17 cellular contexts compared by ENCODE assay signal in the genomic region with DNA sequence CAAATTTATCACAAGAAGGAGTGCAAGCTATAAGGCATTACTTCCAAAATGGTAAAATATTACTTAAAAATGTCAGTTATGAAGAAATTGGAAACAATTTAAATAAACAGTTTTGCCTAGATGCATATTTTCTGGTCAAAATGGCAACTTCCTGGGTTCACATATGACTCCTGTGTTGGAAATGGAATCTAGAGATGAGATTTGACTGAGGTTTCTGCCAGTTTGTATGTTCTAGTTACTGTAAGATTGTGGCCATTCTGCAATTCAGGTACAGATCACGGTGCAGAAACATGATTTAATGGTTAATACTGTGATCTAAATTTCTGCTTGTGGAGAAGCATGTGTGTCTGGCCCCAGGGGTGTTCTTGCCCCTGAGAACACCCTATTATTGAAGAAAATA. TPM values are rescaled to one million over a fixed set of nuclear protein-coding genes. Genes with fewer than 3 reads are reported as not detected.
DNase-seq lines count a peak whose midpoint lies in the region; ATAC-seq and TF ChIP-seq lines count a peak whose summit lies in the region.
"Had no signal": no experiment of that assay in that cellular context is flagged by ENCODE, and none has a peak within 500 bp of the region (broad histone marks: within the 10 kb centered on the region; RNA-seq: fewer than 3 reads in every experiment).

No MANE protein-coding gene starts in this region.

- no peak overlapping the region for H3K27ac ChIP-seq in dorsolateral prefrontal cortex
- H3K27ac ChIP-seq: parathyroid adenoma had no signal

- no peaks in the 10 kb centered on the region for H3K36me3 Mint-ChIP-seq in nephron progenitor cell (ENCODE audit: low read depth)
- H3K36me3 Mint-ChIP-seq: activated CD4-positive, alpha-beta memory T cell treated with anti-CD3 and anti-CD28 coated beads for 36 hours had no signal

- no peak overlapping the region for H3K4me3 ChIP-seq in dorsolateral prefrontal cortex

- TF ChIP-seq CTCF in dorsolateral prefrontal cortex (IDR thresholded peaks at IDR 0.05 in 54 of 56, conservative IDR thresholded peaks at IDR 0.05 in 2 of 56; ENCODE audit: low read depth in 1 of 56, partially characterized antibody in 56 of 56): no peak
- no peak for TF ChIP-seq CTCF in nephron progenitor cell (IDR thresholded peaks at IDR 0.05)

- peaks cover 25% of the 10 kb centered on the region for H3K9me3 Mint-ChIP-seq in nephron progenitor cell

- H3K4me1 Mint-ChIP-seq in nephron progenitor cell: no peaks in the 10 kb centered on the region
- H3K4me1 Mint-ChIP-seq: endodermal cell had no signal

- intact Hi-C loops in left colon (cut with DNase I, micrococcal nuclease) (no loop called here), dorsolateral prefrontal cortex (cut with DNase I) (no loop called here)

- peak; percentile 41 for ATAC-seq in GM18498 (IDR thresholded peaks at IDR 0.05; ENCODE audit: unreplicated experiment)
- ATAC-seq in GM19397 (IDR thresholded peaks at IDR 0.05; ENCODE audit: unreplicated experiment): peak; percentile 29
- peak; percentile 25 for ATAC-seq in HG02623 (IDR thresholded peaks at IDR 0.05; ENCODE audit: unreplicated experiment)
- ATAC-seq in HG03159 (IDR thresholded peaks at IDR 0.05; ENCODE audit: unreplicated experiment): peak; percentile 32
- ATAC-seq in left colon: no peak

- no peak for DNase-seq in left colon
- no peak for DNase-seq in dorsolateral prefrontal cortex
- DNase-seq in NCI-H345 treated with DMSO at 0.1 percent for 48 hours (lab: John Stamatoyannopoulos, UW; ENCODE audit: unreplicated experiment): no peak
- no peak for DNase-seq in nephron progenitor cell
- DNase-seq: activated CD4-positive, alpha-beta memory T cell treated with anti-CD3 and anti-CD28 coated beads for 36 hours; activated effector memory CD4-positive, alpha-beta T cell treated with anti-CD3 and anti-CD28 coated beads, Interleukin-2, amount 50 U/mL, for 16 hours; endodermal cell; NCI-H510A had no signal

- H3K27me3 ChIP-seq in dorsolateral prefrontal cortex: peaks cover 0 to 8% (median 0%) of the 10 kb centered on the region in 45 donors

- no peaks in the 10 kb centered on the region for H3K27me3 Mint-ChIP-seq in nephron progenitor cell (ENCODE audit: low read depth, poor library complexity)
- H3K27me3 Mint-ChIP-seq: activated CD4-positive, alpha-beta memory T cell treated with anti-CD3 and anti-CD28 coated beads for 36 hours had no signal

- no peak overlapping the region for H3K27ac Mint-ChIP-seq in nephron progenitor cell
- H3K27ac Mint-ChIP-seq: activated CD4-positive, alpha-beta memory T cell treated with anti-CD3 and anti-CD28 coated beads for 36 hours; endodermal cell had no signal

- no peak overlapping the region for H3K4me3 Mint-ChIP-seq in nephron progenitor cell
- H3K4me3 Mint-ChIP-seq: activated CD4-positive, alpha-beta memory T cell treated with anti-CD3 and anti-CD28 coated beads for 36 hours; endodermal cell had no signal

RNA-seq across cellular contexts. Expression of a gene that starts 3.4 kb away (rescaled TPM):
- total RNA-seq in left colon (not detected), dorsolateral prefrontal cortex (not detected)
- total RNA-seq: activated CD4-positive, alpha-beta memory T cell treated with anti-CD3 and anti-CD28 coated beads for 36 hours; endodermal cell; T-helper 2 cell treated with Interferon-gamma antibody and Interleukin-4, amounts not matched to agents 100 ng/mL and 5 ng/mL, for 36 hours; urinary bladder had no signal

RNA-seq across cellular contexts. Expression of a gene that starts 10.5 kb away (rescaled TPM):
- total RNA-seq in left colon: not detected
- not detected for total RNA-seq in dorsolateral prefrontal cortex
- total RNA-seq: activated CD4-positive, alpha-beta memory T cell treated with anti-CD3 and anti-CD28 coated beads for 36 hours; endodermal cell; H4; mononuclear cell; T-helper 2 cell treated with Interferon-gamma antibody and Interleukin-4, amounts not matched to agents 100 ng/mL and 5 ng/mL, for 36 hours; urinary bladder had no signal

RNA-seq across cellular contexts. Expression of a gene that starts 23.7 kb away (rescaled TPM):
- total RNA-seq in left colon (not detected), dorsolateral prefrontal cortex (not detected)
- total RNA-seq: activated CD4-positive, alpha-beta memory T cell treated with anti-CD3 and anti-CD28 coated beads for 36 hours; endodermal cell; H4; mononuclear cell; T-helper 2 cell treated with Interferon-gamma antibody and Interleukin-4, amounts not matched to agents 100 ng/mL and 5 ng/mL, for 36 hours; urinary bladder had no signal

RNA-seq across cellular contexts. Expression of a gene that starts 51.2 kb away (rescaled TPM):
- total RNA-seq in left colon (not detected), dorsolateral prefrontal cortex (not detected)
- total RNA-seq: activated CD4-positive, alpha-beta memory T cell treated with anti-CD3 and anti-CD28 coated beads for 36 hours; endodermal cell; H4; mononuclear cell; T-helper 2 cell treated with Interferon-gamma antibody and Interleukin-4, amounts not matched to agents 100 ng/mL and 5 ng/mL, for 36 hours; urinary bladder had no signal
